Comparison of ENCODE assay signal across 20 cellular contexts in genomic region chr6:34523441-34524206, GRCh38. TPM values are rescaled to one million over a fixed set of nuclear protein-coding genes. Genes with fewer than 3 reads are reported as not detected.
DNase-seq lines count a peak whose midpoint lies in the region; ATAC-seq and TF ChIP-seq lines count a peak whose summit lies in the region.
"Had no signal": no experiment of that assay in that cellular context is flagged by ENCODE, and none has a peak within 500 bp of the region (broad histone marks: within the 10 kb centered on the region; RNA-seq: fewer than 3 reads in every experiment).

No MANE protein-coding gene starts in this region.

- no peak for ATAC-seq in CD4-positive, CD25-positive, alpha-beta regulatory T cell (ENCODE audit: low read depth in 2 of 2)
- ATAC-seq in lower lobe of right lung (no peak), HG02981 (IDR thresholded peaks at IDR 0.05; ENCODE audit: unreplicated experiment) (no peak)

- no peak overlapping the region for H3K4me3 Mint-ChIP-seq in CD4-positive, CD25-positive, alpha-beta regulatory T cell

- DNase-seq in CD4-positive, CD25-positive, alpha-beta regulatory T cell = no peak
- DNase-seq in cerebellar cortex (ENCODE audit: low spot score) (peak; percentile 52), lower lobe of right lung (peak; percentile 17), NCI-H187 treated with DMSO at 0.1 percent for 48 hours (lab: John Stamatoyannopoulos, UW) (no peak), erythroblast (lab: John Stamatoyannopoulos, UW) (no peak), NCI-H2171 treated with DMSO at 0.1 percent for 48 hours (lab: John Stamatoyannopoulos, UW) (no peak)
- DNase-seq: Caco-2, DMS153, GOT3, KG1, NCI-H1417 treated with DMSO at 0.1 percent for 48 hours, NCI-H2029, NCI-H2171, NCI-H446 treated with DMSO at 0.1 percent for 48 hours, NCI-H774, PC-9 had no signal

- no peak overlapping the region for H3K4me3 ChIP-seq in CD4-positive, CD25-positive, alpha-beta regulatory T cell (ENCODE audit: low read depth, low read length)
- H3K4me3 ChIP-seq in HEK293 (ENCODE audit: low read depth, low read length) (no peak overlapping the region), lower lobe of right lung (no peak overlapping the region)
- H3K4me3 ChIP-seq: PC-9 had no signal

- peaks cover 5% of the 10 kb centered on the region for H3K4me1 ChIP-seq in CD4-positive, CD25-positive, alpha-beta regulatory T cell (ENCODE audit: control insufficient read depth, insufficient read depth, low read length, poor library complexity, severe bottlenecking)
- H3K4me1 ChIP-seq in HEK293 (ENCODE audit: control insufficient read depth, insufficient read depth, low read length) (no peaks in the 10 kb centered on the region), lower lobe of right lung (peaks cover 10% of the 10 kb centered on the region)

- no peaks in the 10 kb centered on the region for H3K36me3 Mint-ChIP-seq in CD4-positive, CD25-positive, alpha-beta regulatory T cell

- TF ChIP-seq CTCF in HEK293 (tag by site-specific recombination; IDR thresholded peaks at IDR 0.05) = no peak
- no peak for TF ChIP-seq CTCF in lower lobe of right lung (IDR thresholded peaks at IDR 0.05)

- H3K4me1 Mint-ChIP-seq in CD4-positive, CD25-positive, alpha-beta regulatory T cell = peaks cover 0 to 8% (median 1%) of the 10 kb centered on the region in 4 donors

- POLR2A ChIA-PET in HEK293 (lab: Yijun Ruan, JAX) = interaction anchor here (0.6 kb wide), 1 partner anchor 140 kb away, joined by 4 read pairs; no protein-coding TSS in a partner anchor

- H3K27me3 ChIP-seq in CD4-positive, CD25-positive, alpha-beta regulatory T cell (ENCODE audit: control insufficient read depth, insufficient read depth, low read length) = no peaks in the 10 kb centered on the region
- H3K27me3 ChIP-seq in lower lobe of right lung (ENCODE audit: low read depth) = no peaks in the 10 kb centered on the region

- intact Hi-C loops in lower lobe of right lung (cut with DNase I) = no loop called here

- no peaks in the 10 kb centered on the region for H3K36me3 ChIP-seq in CD4-positive, CD25-positive, alpha-beta regulatory T cell (ENCODE audit: control insufficient read depth, insufficient read depth, low read length)
- no peaks in the 10 kb centered on the region for H3K36me3 ChIP-seq in HEK293 (ENCODE audit: control insufficient read depth in 2 of 2, insufficient read depth in 1 of 2, low read length in 2 of 2)
- no peaks in the 10 kb centered on the region for H3K36me3 ChIP-seq in lower lobe of right lung

- no peak for TF ChIP-seq POLR2A in erythroblast (IDR thresholded peaks at IDR 0.05; ENCODE audit: low read length)

- no peaks in the 10 kb centered on the region for H3K9me3 Mint-ChIP-seq in CD4-positive, CD25-positive, alpha-beta regulatory T cell

- CTCF ChIA-PET in HEK293 (lab: Yijun Ruan, JAX) = interaction anchor here (1.2 to 3.2 kb wide), 2 partner anchors 86 to 397 kb away, joined by 3 to 14 read pairs; no protein-coding TSS in a partner anchor

- H3K27ac Mint-ChIP-seq in CD4-positive, CD25-positive, alpha-beta regulatory T cell = peak overlapping the region in 2 of 3 donors; percentile 39

- no peak overlapping the region for H3K27ac ChIP-seq in CD4-positive, CD25-positive, alpha-beta regulatory T cell (ENCODE audit: insufficient read depth, low read length, poor library complexity, severe bottlenecking)
- H3K27ac ChIP-seq in HEK293 (ENCODE audit: extremely low read depth, low read depth, low read length) (no peak overlapping the region), lower lobe of right lung (no peak overlapping the region)
- H3K27ac ChIP-seq: PC-9 had no signal

- peaks cover 8% of the 10 kb centered on the region for H3K27me3 Mint-ChIP-seq in CD4-positive, CD25-positive, alpha-beta regulatory T cell

- no peaks in the 10 kb centered on the region for H3K9me3 ChIP-seq in CD4-positive, CD25-positive, alpha-beta regulatory T cell (ENCODE audit: control insufficient read depth in 2 of 2, low read length in 2 of 2)
- H3K9me3 ChIP-seq in HEK293 (ENCODE audit: control insufficient read depth, insufficient read depth, low read depth, low read length) (no peaks in the 10 kb centered on the region), lower lobe of right lung (no peaks in the 10 kb centered on the region)
- H3K9me3 ChIP-seq: Caco-2 had no signal

TF ChIP-seq in HEK293, 187 proteins besides CTCF, POLR2A, EP300 and RAD21:
- TF ChIP-seq ZNF768 (tag by site-specific recombination; IDR thresholded peaks at IDR 0.05) (peak; percentile 75), ZNF791 (tag by site-specific recombination; IDR thresholded peaks at IDR 0.05) (no peak)

RNA-seq across cellular contexts. Expression of gene SPDEF, which starts 32.5 kb away (rescaled TPM):
- 0.35 TPM for total RNA-seq in CD4-positive, CD25-positive, alpha-beta regulatory T cell
- polyA plus RNA-seq in CD4-positive, CD25-positive, alpha-beta regulatory T cell = not detected
- 3.5 TPM for total RNA-seq in lower lobe of right lung
- total RNA-seq: A673, SK-MEL-5 had no signal

RNA-seq across cellular contexts. Expression of gene PACSIN1, which starts 57.7 kb away (rescaled TPM):
- 1.7 TPM for total RNA-seq in CD4-positive, CD25-positive, alpha-beta regulatory T cell
- under 1 TPM; 0.14 to 0.81 (median 0.27) TPM for polyA plus RNA-seq in CD4-positive, CD25-positive, alpha-beta regulatory T cell
- not detected for total RNA-seq in lower lobe of right lung
- total RNA-seq: A673, SK-MEL-5 had no signal

Comparison
In these comparisons a context has a peak if more than half of its experiments do, and no peak if none do; other contexts are left out.
1. DNase-seq: peak in cerebellar cortex (single experiment) and lower lobe of right lung (single experiment); none in CD4-positive, CD25-positive, alpha-beta regulatory T cell (0 of 3), NCI-H187 treated with DMSO at 0.1 percent for 48 hours (single experiment), erythroblast (0 of 2) and NCI-H2171 treated with DMSO at 0.1 percent for 48 hours (single experiment).